ENCODE assay signal across 20 cellular contexts in genomic region chr9:13919386-13919785, GRCh38.
A peak's percentile ranks its signal among the peaks of the same experiment; 100 is the strongest.
DNase-seq lines count a peak whose midpoint lies in the region; TF ChIP-seq lines count a peak whose summit lies in the region.
"Had no signal": no experiment of that assay in that cellular context is flagged by ENCODE, and none has a peak within 500 bp of the region (broad histone marks: within the 10 kb centered on the region; RNA-seq: fewer than 3 reads in every experiment).

No MANE protein-coding gene starts in this region.

- H3K27ac Mint-ChIP-seq in T-helper 2 cell treated with Interferon-gamma antibody and Interleukin-4, amounts not matched to agents 5 μg/mL and 100 μg/mL, for 36 hours, result no peak overlapping the region
- H3K27ac Mint-ChIP-seq in CD8-positive, alpha-beta memory T cell, result no peak overlapping the region
- H3K27ac Mint-ChIP-seq: B cell; CD8-positive, alpha-beta T cell had no signal

- H3K4me3 ChIP-seq in fibroblast of the aortic adventitia (ENCODE audit: low read depth, low read length), result no peak overlapping the region
- H3K4me3 ChIP-seq in tibial artery, result no peak overlapping the region
- no peak overlapping the region for H3K4me3 ChIP-seq in foreskin fibroblast (ENCODE audit: low read depth in 1 of 2, low read length in 2 of 2)
- H3K4me3 ChIP-seq in CD8-positive, alpha-beta memory T cell (ENCODE audit: low read length), result no peak overlapping the region
- H3K4me3 ChIP-seq: BLaER1 treated with 17β-estradiol and CSF1 and Interleukin-3, amounts not matched to agents 10 nM and 100 nM; GM12878; GM23248; HAP-1 had no signal

- H3K9me3 Mint-ChIP-seq in T-helper 2 cell treated with Interferon-gamma antibody and Interleukin-4, amounts not matched to agents 5 μg/mL and 100 μg/mL, for 36 hours, result peaks cover 14% of the 10 kb centered on the region
- peaks cover 0 to 24% (median 2%) of the 10 kb centered on the region in 5 donors for H3K9me3 Mint-ChIP-seq in CD8-positive, alpha-beta memory T cell

- H3K36me3 ChIP-seq in tibial artery, result no peaks in the 10 kb centered on the region
- H3K36me3 ChIP-seq in CD8-positive, alpha-beta memory T cell (ENCODE audit: insufficient read depth, low read length), result no peaks in the 10 kb centered on the region
- H3K36me3 ChIP-seq: HAP-1 had no signal

- POLR2A ChIA-PET in CD8-positive, alpha-beta memory T cell (lab: Charles Lee), result no interaction called here

- no peaks in the 10 kb centered on the region for H3K4me1 Mint-ChIP-seq in T-helper 2 cell treated with Interferon-gamma antibody and Interleukin-4, amounts not matched to agents 5 μg/mL and 100 μg/mL, for 36 hours (ENCODE audit: low read depth)
- no peaks in the 10 kb centered on the region for H3K4me1 Mint-ChIP-seq in CD8-positive, alpha-beta memory T cell
- H3K4me1 Mint-ChIP-seq: B cell had no signal

- H3K27ac ChIP-seq in tibial artery, result peak overlapping the region; percentile 22 to 46
- no peak overlapping the region for H3K27ac ChIP-seq in CD8-positive, alpha-beta memory T cell (ENCODE audit: low read depth, low read length)
- H3K27ac ChIP-seq: BLaER1 treated with 17β-estradiol and CSF1 and Interleukin-3, amounts not matched to agents 10 nM and 100 nM; GM23248; HL-60 had no signal

- H3K4me3 Mint-ChIP-seq in T-helper 2 cell treated with Interferon-gamma antibody and Interleukin-4, amounts not matched to agents 5 μg/mL and 100 μg/mL, for 36 hours, result no peak overlapping the region
- H3K4me3 Mint-ChIP-seq in CD8-positive, alpha-beta memory T cell, result no peak overlapping the region
- H3K4me3 Mint-ChIP-seq: B cell; CD8-positive, alpha-beta T cell had no signal

- H3K4me1 ChIP-seq in tibial artery, result peaks cover 0 to 50% (median 11%) of the 10 kb centered on the region in 4 donors
- no peaks in the 10 kb centered on the region for H3K4me1 ChIP-seq in CD8-positive, alpha-beta memory T cell (ENCODE audit: insufficient read depth, low read length)
- H3K4me1 ChIP-seq: BLaER1 treated with 17β-estradiol and CSF1 and Interleukin-3, amounts not matched to agents 10 nM and 100 nM; HAP-1 had no signal

- no peaks in the 10 kb centered on the region for H3K9me3 ChIP-seq in tibial artery
- no peaks in the 10 kb centered on the region for H3K9me3 ChIP-seq in CD8-positive, alpha-beta memory T cell (ENCODE audit: low read length)
- H3K9me3 ChIP-seq: HAP-1 had no signal

- no peaks in the 10 kb centered on the region for H3K27me3 ChIP-seq in tibial artery
- no peaks in the 10 kb centered on the region for H3K27me3 ChIP-seq in CD8-positive, alpha-beta memory T cell (ENCODE audit: insufficient read depth, low read length, poor library complexity, severe bottlenecking)
- H3K27me3 ChIP-seq: BLaER1 treated with 17β-estradiol and CSF1 and Interleukin-3, amounts not matched to agents 10 nM and 100 nM had no signal

- intact Hi-C loops in tibial artery (cut with DNase I; ENCODE audit: low total_unique reads), result no loop called here

- CTCF ChIA-PET in CD8-positive, alpha-beta memory T cell (lab: Charles Lee), result no interaction called here

- no peaks in the 10 kb centered on the region for H3K27me3 Mint-ChIP-seq in T-helper 2 cell treated with Interferon-gamma antibody and Interleukin-4, amounts not matched to agents 5 μg/mL and 100 μg/mL, for 36 hours (ENCODE audit: low read depth)
- no peaks in the 10 kb centered on the region for H3K27me3 Mint-ChIP-seq in CD8-positive, alpha-beta memory T cell
- H3K27me3 Mint-ChIP-seq: B cell had no signal

- DNase-seq in NCI-H226 (peak; percentile 10), astrocyte of the hippocampus (ENCODE audit: low read depth, low spot score) (peak; percentile 47), fibroblast of the aortic adventitia (ENCODE audit: low read depth) (peak; percentile 40), tibial artery (no peak), foreskin fibroblast (no peak)
- no peak for DNase-seq in T-helper 2 cell treated with Interferon-gamma antibody and Interleukin-4, amounts not matched to agents 5 μg/mL and 100 μg/mL, for 36 hours (ENCODE audit: low spot score)
- no peak for DNase-seq in CD8-positive, alpha-beta memory T cell
- DNase-seq: 8988T; CD8-positive, alpha-beta T cell; COR-L47; DMS 273 treated with DMSO at 0.1 percent for 48 hours; DMS53; DND-41; EL; GM23248 had no signal

- H3K36me3 Mint-ChIP-seq in T-helper 2 cell treated with Interferon-gamma antibody and Interleukin-4, amounts not matched to agents 5 μg/mL and 100 μg/mL, for 36 hours (ENCODE audit: low read depth), result no peaks in the 10 kb centered on the region
- no peaks in the 10 kb centered on the region for H3K36me3 Mint-ChIP-seq in CD8-positive, alpha-beta memory T cell
- H3K36me3 Mint-ChIP-seq: CD8-positive, alpha-beta T cell had no signal

- TF ChIP-seq CTCF in fibroblast of the aortic adventitia (IDR thresholded peaks at IDR 0.05; ENCODE audit: insufficient read depth, low read length), result no peak
- no peak for TF ChIP-seq CTCF in tibial artery (IDR thresholded peaks at IDR 0.05)
- no peak for TF ChIP-seq CTCF in foreskin fibroblast (IDR thresholded peaks at IDR 0.05; ENCODE audit: low read depth, low read length)

Comparison
In these comparisons a context has a peak if more than half of its experiments do, and no peak if none do; other contexts are left out.
1. DNase-seq: peak in NCI-H226 (single experiment), astrocyte of the hippocampus (single experiment) and fibroblast of the aortic adventitia (single experiment); none in tibial artery (0 of 2), foreskin fibroblast (0 of 2), T-helper 2 cell treated with Interferon-gamma antibody and Interleukin-4, amounts not matched to agents 5 μg/mL and 100 μg/mL, for 36 hours (single experiment) and CD8-positive, alpha-beta memory T cell (0 of 5).